ENCODE assay signal across 17 cellular contexts in genomic region chr1:178932966-178933603, GRCh38.
A peak's percentile ranks its signal among the peaks of the same experiment; 100 is the strongest.
DNase-seq lines count a peak whose midpoint lies in the region; ATAC-seq and TF ChIP-seq lines count a peak whose summit lies in the region.
"Had no signal": no experiment of that assay in that cellular context is flagged by ENCODE, and none has a peak within 500 bp of the region (broad histone marks: within the 10 kb centered on the region; RNA-seq: fewer than 3 reads in every experiment).

No MANE protein-coding gene starts in this region.

- H3K4me3 ChIP-seq in right atrium auricular region, result no peak overlapping the region
- H3K4me3 ChIP-seq in parathyroid adenoma (ENCODE audit: low read depth, low read length), result no peak overlapping the region
- H3K4me3 ChIP-seq in aorta (ENCODE audit: low read length in 2 of 2), result no peak overlapping the region
- H3K4me3 ChIP-seq in naive thymus-derived CD4-positive, alpha-beta T cell (ENCODE audit: low read length), result no peak overlapping the region
- H3K4me3 ChIP-seq: GM12878, lung, testis had no signal

- no peaks in the 10 kb centered on the region for H3K36me3 Mint-ChIP-seq in activated naive CD4-positive, alpha-beta T cell treated with anti-CD3 and anti-CD28 coated beads, Interleukin-2, amount 50 U/mL, for 24 hours
- H3K36me3 Mint-ChIP-seq in activated naive CD4-positive, alpha-beta T cell treated with anti-CD3 and anti-CD28 coated beads, Interleukin-2, amount 10 ng/mL, durations not matched to agents 7 days and 5 days, result no peaks in the 10 kb centered on the region
- H3K36me3 Mint-ChIP-seq in naive thymus-derived CD4-positive, alpha-beta T cell, result no peaks in the 10 kb centered on the region

- POLR2A ChIA-PET in naive thymus-derived CD4-positive, alpha-beta T cell (lab: Charles Lee), result no interaction called here

- H3K79me2 ChIP-seq in parathyroid adenoma, result no peaks in the 10 kb centered on the region

- no peak for DNase-seq in activated naive CD4-positive, alpha-beta T cell treated with anti-CD3 and anti-CD28 coated beads, Interleukin-2, amount 10 ng/mL, durations not matched to agents 7 days and 5 days
- DNase-seq in right atrium auricular region (ENCODE audit: low spot score) (no peak), aorta (no peak), cerebellum (ENCODE audit: low spot score) (no peak)
- no peak for DNase-seq in naive thymus-derived CD4-positive, alpha-beta T cell
- DNase-seq: activated naive CD4-positive, alpha-beta T cell; central memory CD4-positive, alpha-beta T cell; NCI-H2029 treated with DMSO at 0.1 percent for 48 hours; NCI-H524 treated with DMSO at 0.1 percent for 48 hours; occipital lobe had no signal

- 29 to 34% methylated on average over 5 of the region's 5 CpGs for WGBS in aorta, 2 donors

- TF ChIP-seq CTCF in right atrium auricular region (IDR thresholded peaks at IDR 0.05) (no peak), parathyroid adenoma (IDR thresholded peaks at IDR 0.05) (no peak)

- intact Hi-C loops in aorta (cut with DNase I), result no loop called here
- intact Hi-C loops in naive thymus-derived CD4-positive, alpha-beta T cell (cut with micrococcal nuclease), result no loop called here

- no peaks in the 10 kb centered on the region for H3K9me3 ChIP-seq in right atrium auricular region
- no peaks in the 10 kb centered on the region for H3K9me3 ChIP-seq in parathyroid adenoma (ENCODE audit: control insufficient read depth, low read length)
- no peaks in the 10 kb centered on the region for H3K9me3 ChIP-seq in aorta (ENCODE audit: control insufficient read depth, low read length)
- H3K9me3 ChIP-seq in naive thymus-derived CD4-positive, alpha-beta T cell (ENCODE audit: control insufficient read depth in 2 of 3, low read length in 3 of 3), result no peaks in the 10 kb centered on the region
- H3K9me3 ChIP-seq: testis had no signal

- H3K9ac ChIP-seq in parathyroid adenoma, result no peak overlapping the region

- no peak overlapping the region for H3K4me3 Mint-ChIP-seq in activated naive CD4-positive, alpha-beta T cell treated with anti-CD3 and anti-CD28 coated beads, Interleukin-2, amount 50 U/mL, for 24 hours
- no peak overlapping the region for H3K4me3 Mint-ChIP-seq in activated naive CD4-positive, alpha-beta T cell treated with anti-CD3 and anti-CD28 coated beads, Interleukin-2, amount 10 ng/mL, durations not matched to agents 7 days and 5 days
- H3K4me3 Mint-ChIP-seq in naive thymus-derived CD4-positive, alpha-beta T cell, result no peak overlapping the region

- no peaks in the 10 kb centered on the region for H3K9me3 Mint-ChIP-seq in activated naive CD4-positive, alpha-beta T cell treated with anti-CD3 and anti-CD28 coated beads, Interleukin-2, amount 50 U/mL, for 24 hours
- H3K9me3 Mint-ChIP-seq in activated naive CD4-positive, alpha-beta T cell treated with anti-CD3 and anti-CD28 coated beads, Interleukin-2, amount 10 ng/mL, durations not matched to agents 7 days and 5 days, result no peaks in the 10 kb centered on the region
- no peaks in the 10 kb centered on the region for H3K9me3 Mint-ChIP-seq in naive thymus-derived CD4-positive, alpha-beta T cell

- H3K27me3 ChIP-seq in right atrium auricular region (no peaks in the 10 kb centered on the region), parathyroid adenoma (ENCODE audit: control insufficient read depth, insufficient read depth, low read length) (no peaks in the 10 kb centered on the region), aorta (ENCODE audit: control insufficient read depth in 1 of 2, insufficient read depth in 2 of 2, low read length in 1 of 2) (no peaks in the 10 kb centered on the region)
- no peaks in the 10 kb centered on the region for H3K27me3 ChIP-seq in naive thymus-derived CD4-positive, alpha-beta T cell (ENCODE audit: control insufficient read depth in 2 of 2, insufficient read depth in 2 of 2, low read length in 2 of 2)
- H3K27me3 ChIP-seq: testis had no signal

- peaks cover 0 to 73% of the 10 kb centered on the region in 2 donors for H3K4me1 ChIP-seq in right atrium auricular region
- H3K4me1 ChIP-seq in parathyroid adenoma, result no peaks in the 10 kb centered on the region
- H3K4me1 ChIP-seq in aorta (ENCODE audit: control insufficient read depth in 1 of 2, insufficient read depth in 2 of 2, low read length in 2 of 2), result peaks cover 4 to 10% of the 10 kb centered on the region in 2 donors
- no peaks in the 10 kb centered on the region for H3K4me1 ChIP-seq in naive thymus-derived CD4-positive, alpha-beta T cell (ENCODE audit: control insufficient read depth in 2 of 2, insufficient read depth in 2 of 2, low read length in 2 of 2)

- peak overlapping the region; percentile 78 to 94 for H3K27ac ChIP-seq in right atrium auricular region
- H3K27ac ChIP-seq in parathyroid adenoma, result peak overlapping the region; percentile 32
- peak overlapping the region; percentile 61 to 80 for H3K27ac ChIP-seq in aorta (ENCODE audit: low read depth in 1 of 2, low read length in 2 of 2)
- no peak overlapping the region for H3K27ac ChIP-seq in naive thymus-derived CD4-positive, alpha-beta T cell (ENCODE audit: low read depth, low read length)
- H3K27ac ChIP-seq: epithelial cell of prostate had no signal

- H3K27ac Mint-ChIP-seq in activated naive CD4-positive, alpha-beta T cell treated with anti-CD3 and anti-CD28 coated beads, Interleukin-2, amount 50 U/mL, for 24 hours, result peak overlapping the region; percentile 10
- H3K27ac Mint-ChIP-seq in activated naive CD4-positive, alpha-beta T cell treated with anti-CD3 and anti-CD28 coated beads, Interleukin-2, amount 10 ng/mL, durations not matched to agents 7 days and 5 days, result no peak overlapping the region
- peak overlapping the region in 1 of 9 donors; percentile 12 for H3K27ac Mint-ChIP-seq in naive thymus-derived CD4-positive, alpha-beta T cell

- H3K4me1 Mint-ChIP-seq in activated naive CD4-positive, alpha-beta T cell treated with anti-CD3 and anti-CD28 coated beads, Interleukin-2, amount 50 U/mL, for 24 hours, result no peaks in the 10 kb centered on the region
- H3K4me1 Mint-ChIP-seq in activated naive CD4-positive, alpha-beta T cell treated with anti-CD3 and anti-CD28 coated beads, Interleukin-2, amount 10 ng/mL, durations not matched to agents 7 days and 5 days, result no peaks in the 10 kb centered on the region
- H3K4me1 Mint-ChIP-seq in naive thymus-derived CD4-positive, alpha-beta T cell, result peaks cover 0 to 3% (median 0%) of the 10 kb centered on the region in 7 donors

- ATAC-seq in aorta (ENCODE audit: low FRiP score) (no peak), GM21619 (IDR thresholded peaks at IDR 0.05; ENCODE audit: unreplicated experiment) (no peak)
- ATAC-seq in naive thymus-derived CD4-positive, alpha-beta T cell, result no peak

- H3K4me2 ChIP-seq in parathyroid adenoma (ENCODE audit: low read length), result no peak overlapping the region

- H2AFZ ChIP-seq in parathyroid adenoma, result no peak overlapping the region

- no peaks in the 10 kb centered on the region for H3K27me3 Mint-ChIP-seq in activated naive CD4-positive, alpha-beta T cell treated with anti-CD3 and anti-CD28 coated beads, Interleukin-2, amount 50 U/mL, for 24 hours
- H3K27me3 Mint-ChIP-seq in activated naive CD4-positive, alpha-beta T cell treated with anti-CD3 and anti-CD28 coated beads, Interleukin-2, amount 10 ng/mL, durations not matched to agents 7 days and 5 days, result peaks cover 18% of the 10 kb centered on the region
- H3K27me3 Mint-ChIP-seq in naive thymus-derived CD4-positive, alpha-beta T cell, result peaks cover 0 to 11% (median under 1%) of the 10 kb centered on the region in 5 donors

- CTCF ChIA-PET in activated naive CD4-positive, alpha-beta T cell treated with anti-CD3 and anti-CD28 coated beads, Interleukin-2, amount 10 ng/mL, durations not matched to agents 7 days and 5 days (lab: Charles Lee), result no interaction called here
- CTCF ChIA-PET in naive thymus-derived CD4-positive, alpha-beta T cell (lab: Charles Lee), result interaction anchor here (0.6 to 0.7 kb wide), 2 partner anchors 413 to 1149 kb away, joined by 3 read pairs; no protein-coding TSS in a partner anchor

- H3K36me3 ChIP-seq in right atrium auricular region (no peaks in the 10 kb centered on the region), parathyroid adenoma (ENCODE audit: control insufficient read depth, insufficient read depth, low read length) (no peaks in the 10 kb centered on the region), aorta (ENCODE audit: control insufficient read depth in 1 of 2, insufficient read depth in 2 of 2, low read length in 1 of 2) (no peaks in the 10 kb centered on the region)
- H3K36me3 ChIP-seq in naive thymus-derived CD4-positive, alpha-beta T cell (ENCODE audit: control insufficient read depth in 2 of 3, insufficient read depth in 3 of 3, low read length in 3 of 3), result no peaks in the 10 kb centered on the region
